12 cellular contexts compared by ENCODE assay signal in the genomic region with DNA sequence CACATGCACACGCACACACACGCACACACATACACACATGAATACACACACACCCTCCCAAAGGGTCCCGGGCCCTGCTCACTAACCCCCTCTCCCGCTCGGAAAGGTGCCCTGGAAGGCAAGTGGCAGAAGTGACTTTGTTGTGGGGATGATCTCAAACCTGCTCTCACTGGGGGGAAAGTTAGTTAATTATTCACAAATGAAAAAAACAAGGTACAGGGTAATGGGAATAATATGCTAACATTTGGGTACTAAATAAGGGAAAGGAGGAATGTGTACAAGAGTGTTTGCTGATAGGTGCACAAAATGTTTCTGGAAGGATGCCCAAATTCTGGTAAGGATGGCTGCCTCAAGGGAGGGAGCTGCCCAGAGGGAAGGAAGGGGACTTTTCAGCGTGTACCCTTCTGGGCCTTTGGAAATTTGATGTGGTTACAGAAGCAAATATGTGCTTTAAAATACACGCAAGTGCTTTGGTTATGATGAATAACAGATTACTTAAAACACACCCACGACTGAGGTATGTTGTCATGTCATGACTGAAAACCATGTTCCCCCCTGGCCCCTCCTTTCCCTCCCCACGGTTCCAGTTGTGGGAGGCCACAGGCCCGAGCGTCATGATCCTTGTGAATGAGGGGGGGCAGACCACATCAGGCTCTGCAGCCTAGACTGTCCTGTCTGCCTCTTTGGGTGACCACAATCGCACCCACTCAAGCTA. TPM values are rescaled to one million over a fixed set of nuclear protein-coding genes. Genes with fewer than 3 reads are reported as not detected.
A peak's percentile ranks its signal among the peaks of the same experiment; 100 is the strongest.
DNase-seq lines count a peak whose midpoint lies in the region; ATAC-seq lines count a peak whose summit lies in the region.
"Had no signal": no experiment of that assay in that cellular context is flagged by ENCODE, and none has a peak within 500 bp of the region (broad histone marks: within the 10 kb centered on the region; RNA-seq: fewer than 3 reads in every experiment).

No MANE protein-coding gene starts in this region.

- WGBS in right cardiac atrium = 80% methylated on average over 12 of the region's 12 CpGs

- peak; percentile 88 for ATAC-seq in stimulated activated naive CD8-positive, alpha-beta T cell treated with anti-CD3 and anti-CD28 coated beads, Interleukin-15, Interleukin-2, amounts not matched to agents 100 U/mL and 50 U/mL, for 24 hours
- no peak for ATAC-seq in HG02938 (IDR thresholded peaks at IDR 0.05; ENCODE audit: unreplicated experiment)
- ATAC-seq in right cardiac atrium = no peak

- CTCF ChIA-PET in activated CD4-positive, alpha-beta memory T cell treated with anti-CD3 and anti-CD28 coated beads for 36 hours (lab: Charles Lee) = interaction anchor here (1.2 to 2.0 kb wide), 3 partner anchors 12 to 72 kb away, joined by 4 to 8 read pairs (median 6); no protein-coding TSS in a partner anchor
- CTCF ChIA-PET in activated CD4-positive, alpha-beta memory T cell treated with anti-CD3 and anti-CD28 coated beads, Interleukin-2, amount 10 ng/mL, durations not matched to agents 7 days and 5 days (lab: Charles Lee) = interaction anchor here (2.0 to 2.5 kb wide), 2 partner anchors 12 to 72 kb away, joined by 7 to 10 read pairs; no protein-coding TSS in a partner anchor

- peaks cover 6% of the 10 kb centered on the region for H3K27me3 Mint-ChIP-seq in activated CD4-positive, alpha-beta memory T cell treated with anti-CD3 and anti-CD28 coated beads for 36 hours
- H3K27me3 Mint-ChIP-seq in activated CD4-positive, alpha-beta memory T cell treated with anti-CD3 and anti-CD28 coated beads, Interleukin-2, amount 10 ng/mL, durations not matched to agents 7 days and 5 days = peaks cover 4% of the 10 kb centered on the region
- peaks cover 4% of the 10 kb centered on the region for H3K27me3 Mint-ChIP-seq in activated T-cell treated with anti-CD3 and anti-CD28 coated beads, Interleukin-2, amount 50 U/mL, for 24 hours

- no peak overlapping the region for H3K4me3 ChIP-seq in right cardiac atrium (ENCODE audit: low read length)
- H3K4me3 ChIP-seq: SJSA1 had no signal

- intact Hi-C loops in activated CD4-positive, alpha-beta memory T cell treated with anti-CD3 and anti-CD28 coated beads for 36 hours (cut with micrococcal nuclease) = loop anchor here (1.0 kb wide), 1 partner anchor 99 kb away; no protein-coding TSS in a partner anchor
- intact Hi-C loops in right cardiac atrium (cut with DNase I) = no loop called here

- no peaks in the 10 kb centered on the region for H3K27me3 ChIP-seq in right cardiac atrium (ENCODE audit: control insufficient read depth, insufficient read depth)
- H3K27me3 ChIP-seq: BE2C, SJSA1 had no signal

- no peaks in the 10 kb centered on the region for H3K9me3 ChIP-seq in right cardiac atrium (ENCODE audit: control insufficient read depth, low read length)
- H3K9me3 ChIP-seq: BE2C, SJSA1 had no signal

- POLR2A ChIA-PET in activated CD4-positive, alpha-beta memory T cell treated with anti-CD3 and anti-CD28 coated beads for 36 hours (lab: Charles Lee) = interaction anchor here (1.2 kb wide), 1 partner anchor 69 kb away, joined by 4 read pairs; no protein-coding TSS in a partner anchor
- POLR2A ChIA-PET in activated CD4-positive, alpha-beta memory T cell treated with anti-CD3 and anti-CD28 coated beads, Interleukin-2, amount 10 ng/mL, durations not matched to agents 7 days and 5 days (lab: Charles Lee) = interaction anchor here (0.6 kb wide), 1 partner anchor 20 kb away, joined by 3 read pairs; no protein-coding TSS in a partner anchor

- H3K4me1 ChIP-seq in right cardiac atrium (ENCODE audit: control insufficient read depth, insufficient read depth, low read length) = no peaks in the 10 kb centered on the region

- no peaks in the 10 kb centered on the region for H3K9me3 Mint-ChIP-seq in activated CD4-positive, alpha-beta memory T cell treated with anti-CD3 and anti-CD28 coated beads for 36 hours
- H3K9me3 Mint-ChIP-seq in activated CD4-positive, alpha-beta memory T cell treated with anti-CD3 and anti-CD28 coated beads, Interleukin-2, amount 10 ng/mL, durations not matched to agents 7 days and 5 days = no peaks in the 10 kb centered on the region
- no peaks in the 10 kb centered on the region for H3K9me3 Mint-ChIP-seq in activated T-cell treated with anti-CD3 and anti-CD28 coated beads, Interleukin-2, amount 50 U/mL, for 24 hours

- H3K36me3 Mint-ChIP-seq in activated CD4-positive, alpha-beta memory T cell treated with anti-CD3 and anti-CD28 coated beads for 36 hours = no peaks in the 10 kb centered on the region
- no peaks in the 10 kb centered on the region for H3K36me3 Mint-ChIP-seq in activated CD4-positive, alpha-beta memory T cell treated with anti-CD3 and anti-CD28 coated beads, Interleukin-2, amount 10 ng/mL, durations not matched to agents 7 days and 5 days (ENCODE audit: low read depth)
- no peaks in the 10 kb centered on the region for H3K36me3 Mint-ChIP-seq in activated T-cell treated with anti-CD3 and anti-CD28 coated beads, Interleukin-2, amount 50 U/mL, for 24 hours (ENCODE audit: low read depth)

- peaks cover 16% of the 10 kb centered on the region for H3K4me1 Mint-ChIP-seq in activated CD4-positive, alpha-beta memory T cell treated with anti-CD3 and anti-CD28 coated beads for 36 hours (ENCODE audit: low read depth)
- H3K4me1 Mint-ChIP-seq in activated CD4-positive, alpha-beta memory T cell treated with anti-CD3 and anti-CD28 coated beads, Interleukin-2, amount 10 ng/mL, durations not matched to agents 7 days and 5 days = peaks cover 5% of the 10 kb centered on the region
- H3K4me1 Mint-ChIP-seq in activated T-cell treated with anti-CD3 and anti-CD28 coated beads, Interleukin-2, amount 50 U/mL, for 24 hours (ENCODE audit: low read depth) = peaks cover 16% of the 10 kb centered on the region

- peak overlapping the region; percentile 26 for H3K27ac Mint-ChIP-seq in activated CD4-positive, alpha-beta memory T cell treated with anti-CD3 and anti-CD28 coated beads for 36 hours
- no peak overlapping the region for H3K27ac Mint-ChIP-seq in activated CD4-positive, alpha-beta memory T cell treated with anti-CD3 and anti-CD28 coated beads, Interleukin-2, amount 10 ng/mL, durations not matched to agents 7 days and 5 days
- H3K27ac Mint-ChIP-seq in activated T-cell treated with anti-CD3 and anti-CD28 coated beads, Interleukin-2, amount 50 U/mL, for 24 hours = peak overlapping the region; percentile 81

- no peak overlapping the region for H3K27ac ChIP-seq in right cardiac atrium (ENCODE audit: low read length)
- H3K27ac ChIP-seq: SJSA1 had no signal

- DNase-seq in activated CD4-positive, alpha-beta memory T cell treated with anti-CD3 and anti-CD28 coated beads for 36 hours = peak; percentile 87
- no peak for DNase-seq in activated CD4-positive, alpha-beta memory T cell treated with anti-CD3 and anti-CD28 coated beads, Interleukin-2, amount 10 ng/mL, durations not matched to agents 7 days and 5 days
- peak; percentile 70 for DNase-seq in activated T-cell treated with anti-CD3 and anti-CD28 coated beads, Interleukin-2, amount 50 U/mL, for 24 hours
- DNase-seq in kidney tubule cell (ENCODE audit: low spot score) (peak; percentile 95), NCI-H748 (lab: John Stamatoyannopoulos, UW; ENCODE audit: unreplicated experiment) (no peak), right cardiac atrium (no peak)
- peak; percentile 73 for DNase-seq in stimulated activated naive CD8-positive, alpha-beta T cell treated with anti-CD3 and anti-CD28 coated beads, Interleukin-15, Interleukin-2, amounts not matched to agents 100 U/mL and 50 U/mL, for 24 hours
- DNase-seq: BE2C, erythroblast, small intestine had no signal

- H3K4me3 Mint-ChIP-seq in activated CD4-positive, alpha-beta memory T cell treated with anti-CD3 and anti-CD28 coated beads for 36 hours = no peak overlapping the region
- no peak overlapping the region for H3K4me3 Mint-ChIP-seq in activated CD4-positive, alpha-beta memory T cell treated with anti-CD3 and anti-CD28 coated beads, Interleukin-2, amount 10 ng/mL, durations not matched to agents 7 days and 5 days
- H3K4me3 Mint-ChIP-seq in activated T-cell treated with anti-CD3 and anti-CD28 coated beads, Interleukin-2, amount 50 U/mL, for 24 hours = no peak overlapping the region

RNA-seq across cellular contexts. Expression of gene PLEKHG6, which starts 43.3 kb away (rescaled TPM):
- total RNA-seq in activated CD4-positive, alpha-beta memory T cell treated with anti-CD3 and anti-CD28 coated beads for 36 hours = not detected
- not detected for total RNA-seq in activated CD4-positive, alpha-beta memory T cell treated with anti-CD3 and anti-CD28 coated beads, Interleukin-2, amount 10 ng/mL, durations not matched to agents 7 days and 5 days
- under 1 TPM in 1 of 4 donors, not detected in 3; 0.64 TPM for total RNA-seq in right cardiac atrium
- polyA plus RNA-seq in right cardiac atrium = 1.5 TPM

Comparison
In these comparisons a context has a peak if more than half of its experiments do, and no peak if none do; other contexts are left out.
1. DNase-seq: peak in activated CD4-positive, alpha-beta memory T cell treated with anti-CD3 and anti-CD28 coated beads for 36 hours (single experiment), activated T-cell treated with anti-CD3 and anti-CD28 coated beads, Interleukin-2, amount 50 U/mL, for 24 hours (single experiment), kidney tubule cell (single experiment) and stimulated activated naive CD8-positive, alpha-beta T cell treated with anti-CD3 and anti-CD28 coated beads, Interleukin-15, Interleukin-2, amounts not matched to agents 100 U/mL and 50 U/mL, for 24 hours (single experiment); none in activated CD4-positive, alpha-beta memory T cell treated with anti-CD3 and anti-CD28 coated beads, Interleukin-2, amount 10 ng/mL, durations not matched to agents 7 days and 5 days (single experiment), NCI-H748 (single experiment) and right cardiac atrium (0 of 3).